Comparison of ENCODE assay signal across 8 cellular contexts in the genomic region with DNA sequence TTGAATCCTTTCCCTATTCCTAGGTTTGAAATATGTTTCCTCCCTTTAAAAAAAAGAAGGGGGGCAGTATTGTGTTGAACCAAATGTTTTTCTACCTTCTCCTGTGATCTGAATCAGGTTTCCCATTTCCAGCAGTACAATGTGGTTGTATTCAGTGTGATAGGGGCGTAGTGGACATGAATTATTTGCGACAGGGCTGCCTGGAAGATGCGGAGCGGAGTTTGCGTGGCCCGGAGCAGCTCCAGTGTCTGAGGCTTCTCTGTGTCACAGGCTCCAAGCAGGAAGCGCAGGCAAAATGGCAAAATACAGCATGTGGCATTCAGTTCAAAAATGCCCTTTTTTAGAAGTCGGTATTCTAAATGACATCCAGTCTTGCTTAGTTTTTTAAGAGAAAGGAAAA.
A peak's percentile ranks its signal among the peaks of the same experiment; 100 is the strongest.
DNase-seq lines count a peak whose midpoint lies in the region; ATAC-seq and TF ChIP-seq lines count a peak whose summit lies in the region.

No MANE protein-coding gene starts in this region.

- no peaks in the 10 kb centered on the region for H3K9me3 Mint-ChIP-seq in brain

- peak overlapping the region; percentile 66 for H3K4me3 ChIP-seq in iPS-11a (ENCODE audit: low read depth, low read length)

- intact Hi-C loops in sciatic nerve (cut with DNase I): no loop called here

- H3K27me3 Mint-ChIP-seq in brain: no peaks in the 10 kb centered on the region

- H3K27ac Mint-ChIP-seq in brain: peak overlapping the region; percentile 89 to 98 (median 97)

- no peak for TF ChIP-seq CTCF in brain (conservative IDR thresholded peaks at IDR 0.05)

- ATAC-seq in HG02610 (IDR thresholded peaks at IDR 0.05; ENCODE audit: unreplicated experiment) (peak; percentile 25), sciatic nerve (peak; percentile 92), HG03457 (IDR thresholded peaks at IDR 0.05; ENCODE audit: unreplicated experiment) (no peak)

- DNase-seq in DMS53 (lab: John Stamatoyannopoulos, UW) (peak; percentile 91), NCI-H2029 (lab: John Stamatoyannopoulos, UW) (peak; percentile 66), T-helper 9 cell (peak; percentile 59), sciatic nerve (ENCODE audit: low spot score) (peak; percentile 91)

- no peaks in the 10 kb centered on the region for H3K36me3 Mint-ChIP-seq in brain

- H3K4me3 Mint-ChIP-seq in brain: peak overlapping the region; percentile 91 to 96 (median 92)

- peaks cover 81% of the 10 kb centered on the region for H3K4me1 Mint-ChIP-seq in brain
